ENCODE assay signal across 1 cellular context in genomic region chr10:73043319-73043718, GRCh38.
TF ChIP-seq lines count a peak whose summit lies in the region.

No MANE protein-coding gene starts in this region.

TF ChIP-seq in HepG2, 621 proteins besides CTCF, POLR2A, EP300 and RAD21:
- TF ChIP-seq CEBPG (CRISPR knock-in tag; IDR thresholded peaks at IDR 0.05) (peak; percentile 65), RFX5 (IDR thresholded peaks at IDR 0.05; ENCODE audit: low read depth, low read length) (no peak), CEBPB (IDR thresholded peaks at IDR 0.05; ENCODE audit: borderline replicate concordance, low read depth, low read length) (peak; percentile 82), GFI1 (CRISPR knock-in tag; IDR thresholded peaks at IDR 0.05; ENCODE audit: borderline replicate concordance) (no peak)
